8 cellular contexts compared by ENCODE assay signal in the genomic region with DNA sequence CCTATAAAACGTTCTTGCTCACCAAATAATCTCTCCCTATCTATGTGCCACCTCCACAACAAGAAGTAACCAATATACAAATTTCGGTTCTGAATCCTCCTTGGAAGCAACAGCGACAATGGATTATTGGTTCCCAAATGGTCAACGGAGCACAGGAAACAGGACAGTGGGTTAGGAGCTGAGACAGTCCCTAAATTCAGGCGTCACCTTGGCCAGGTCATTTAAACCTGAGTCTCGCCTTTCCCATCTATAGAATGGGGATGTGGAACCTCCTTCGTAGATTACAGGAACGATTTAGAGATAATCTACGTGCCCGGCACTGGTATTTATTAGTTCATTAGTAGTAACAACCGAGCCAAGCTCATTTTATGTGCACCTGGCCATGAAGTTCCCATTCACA. TPM values are rescaled to one million over a fixed set of nuclear protein-coding genes. Genes with fewer than 3 reads are reported as not detected.
DNase-seq lines count a peak whose midpoint lies in the region; ATAC-seq and TF ChIP-seq lines count a peak whose summit lies in the region.

No MANE protein-coding gene starts in this region.

- TF ChIP-seq CTCF in LNCaP clone FGC (IDR thresholded peaks at IDR 0.05; ENCODE audit: control insufficient read depth, extremely low read depth, insufficient read depth) = no peak
- TF ChIP-seq CTCF in natural killer cell (IDR thresholded peaks at IDR 0.05) = no peak

- peak overlapping the region; percentile 83 for H3K4me3 Mint-ChIP-seq in dendritic cell treated with granulocyte-macrophage colony-stimulating factor and Interleukin-4, amounts not matched to agents 40 ng/mL and 50 ng/mL, for 4 days
- peak overlapping the region; percentile 93 for H3K4me3 Mint-ChIP-seq in natural killer cell

- H3K4me2 ChIP-seq in BLaER1 treated with 17β-estradiol and CSF1 and Interleukin-3, amounts not matched to agents 10 nM and 100 nM = peak overlapping the region; percentile 88 to 99 (median 95)

- peaks cover 0 to 22% (median 12%) of the 10 kb centered on the region in 11 experiments; a peak in 7 of 22 replicates for H3K36me3 ChIP-seq in BLaER1 treated with 17β-estradiol and CSF1 and Interleukin-3, amounts not matched to agents 10 nM and 100 nM

- peak overlapping the region; percentile 70 to 96 (median 90); a peak in 19 of 20 replicates for H3K4me3 ChIP-seq in BLaER1 treated with 17β-estradiol and CSF1 and Interleukin-3, amounts not matched to agents 10 nM and 100 nM
- peak overlapping the region; percentile 81 for H3K4me3 ChIP-seq in LNCaP clone FGC (ENCODE audit: low read depth, low read length)

- H3K4me1 Mint-ChIP-seq in dendritic cell treated with granulocyte-macrophage colony-stimulating factor and Interleukin-4, amounts not matched to agents 40 ng/mL and 50 ng/mL, for 4 days (ENCODE audit: low read depth) = peaks cover 38% of the 10 kb centered on the region
- H3K4me1 Mint-ChIP-seq in natural killer cell = peaks cover 15 to 18% of the 10 kb centered on the region in 2 donors

- H4K20me1 ChIP-seq in BLaER1 treated with 17β-estradiol and CSF1 and Interleukin-3, amounts not matched to agents 10 nM and 100 nM = peaks cover 0 to 50% (median 9%) of the 10 kb centered on the region in 11 experiments; a peak in 9 of 22 replicates

- H3K9me3 Mint-ChIP-seq in dendritic cell treated with granulocyte-macrophage colony-stimulating factor and Interleukin-4, amounts not matched to agents 40 ng/mL and 50 ng/mL, for 4 days = no peaks in the 10 kb centered on the region
- no peaks in the 10 kb centered on the region for H3K9me3 Mint-ChIP-seq in natural killer cell

- H3K27ac Mint-ChIP-seq in dendritic cell treated with granulocyte-macrophage colony-stimulating factor and Interleukin-4, amounts not matched to agents 40 ng/mL and 50 ng/mL, for 4 days = peak overlapping the region; percentile 81
- peak overlapping the region in 1 of 2 donors; percentile 79 for H3K27ac Mint-ChIP-seq in natural killer cell

- H3K27me3 ChIP-seq in BLaER1 treated with 17β-estradiol and CSF1 and Interleukin-3, amounts not matched to agents 10 nM and 100 nM = no peaks in the 10 kb centered on the region

- no peak overlapping the region for H3K27ac ChIP-seq in BLaER1 treated with 17β-estradiol and CSF1 and Interleukin-3, amounts not matched to agents 10 nM and 100 nM

- DNase-seq in LNCaP clone FGC (ENCODE audit: low read depth) (no peak), natural killer cell (no peak), kidney glomerular epithelial cell (lab: John Stamatoyannopoulos, UW) (no peak), NCI-H1048 (lab: John Stamatoyannopoulos, UW) (no peak), globus pallidus (ENCODE audit: low spot score) (no peak)

- H3K9me3 ChIP-seq in BLaER1 treated with 17β-estradiol and CSF1 and Interleukin-3, amounts not matched to agents 10 nM and 100 nM (replicated peaks in 1 of 11) = peaks cover 0 to 25% (median 12%) of the 10 kb centered on the region in 11 experiments; a peak in 10 of 22 replicates

- ATAC-seq in natural killer cell = no peak
- no peak for ATAC-seq in GM21786 (IDR thresholded peaks at IDR 0.05; ENCODE audit: unreplicated experiment)

- H3K27me3 Mint-ChIP-seq in dendritic cell treated with granulocyte-macrophage colony-stimulating factor and Interleukin-4, amounts not matched to agents 40 ng/mL and 50 ng/mL, for 4 days = peaks cover 9% of the 10 kb centered on the region
- H3K27me3 Mint-ChIP-seq in natural killer cell (ENCODE audit: low read depth in 2 of 2) = peaks cover 0 to 16% of the 10 kb centered on the region in 2 donors

- intact Hi-C loops in dendritic cell treated with granulocyte-macrophage colony-stimulating factor and Interleukin-4, amounts not matched to agents 40 ng/mL and 50 ng/mL, for 4 days (cut with micrococcal nuclease) = no loop called here
- intact Hi-C loops in natural killer cell (cut with micrococcal nuclease) = loop anchor here (5.0 kb wide), 1 partner anchor 117 kb away; a partner anchor contains a TSS

- H3K36me3 Mint-ChIP-seq in dendritic cell treated with granulocyte-macrophage colony-stimulating factor and Interleukin-4, amounts not matched to agents 40 ng/mL and 50 ng/mL, for 4 days (ENCODE audit: low read depth) = peaks cover 7% of the 10 kb centered on the region
- H3K36me3 Mint-ChIP-seq in natural killer cell = no peaks in the 10 kb centered on the region

- peaks cover 11 to 29% (median 26%) of the 10 kb centered on the region in 10 experiments; a peak in 19 of 20 replicates for H3K4me1 ChIP-seq in BLaER1 treated with 17β-estradiol and CSF1 and Interleukin-3, amounts not matched to agents 10 nM and 100 nM

- H3K9ac ChIP-seq in BLaER1 treated with 17β-estradiol and CSF1 and Interleukin-3, amounts not matched to agents 10 nM and 100 nM = peak overlapping the region in 7 of 11 experiments; percentile 77 to 91 (median 86); a peak in 13 of 22 replicates

RNA-seq across cellular contexts. Expression of gene NT5DC3, which starts 1.1 kb away (rescaled TPM):
- total RNA-seq in natural killer cell = 1 to 10 TPM; 1.1 to 2.1 (median 1.4) TPM
